17 cellular contexts compared by ENCODE assay signal in the genomic region with DNA sequence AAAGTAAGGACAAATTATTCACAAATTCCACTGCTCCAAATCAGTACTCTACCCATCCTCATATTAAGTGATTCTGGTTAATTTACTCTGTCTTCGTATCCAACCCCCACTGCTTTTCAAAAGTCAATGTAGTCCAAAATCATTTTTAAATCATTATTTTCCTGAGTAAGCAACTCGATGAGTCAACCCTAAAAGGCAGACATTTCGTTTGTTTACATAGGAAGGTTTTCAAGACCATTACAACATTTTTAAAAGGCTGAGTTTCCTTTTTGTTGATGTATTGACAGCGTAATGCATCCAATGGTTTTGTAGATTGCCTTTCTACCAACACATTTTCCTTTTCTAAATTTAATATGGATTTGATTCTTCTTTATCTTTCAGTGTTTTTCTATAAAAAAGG.
DNase-seq lines count a peak whose midpoint lies in the region; TF ChIP-seq lines count a peak whose summit lies in the region.
"Had no signal": no experiment of that assay in that cellular context is flagged by ENCODE, and none has a peak within 500 bp of the region (broad histone marks: within the 10 kb centered on the region; RNA-seq: fewer than 3 reads in every experiment).

No MANE protein-coding gene starts in this region.

- H3K4me1 ChIP-seq in breast epithelium (no peaks in the 10 kb centered on the region), testis (no peaks in the 10 kb centered on the region)

- H3K36me3 ChIP-seq in breast epithelium: no peaks in the 10 kb centered on the region
- H3K36me3 ChIP-seq in testis (ENCODE audit: low read depth, missing control alignments): no peaks in the 10 kb centered on the region
- H3K36me3 ChIP-seq: tibial artery had no signal

- WGBS in testis, 2 donors: 72 to 80% methylated on average over 4 of the region's 4 CpGs

- POLR2A ChIA-PET in MCF 10A (lab: Yijun Ruan, JAX): interaction anchor here (1.0 kb wide), 1 partner anchor 47 kb away, joined by 4 read pairs; no protein-coding TSS in a partner anchor

- no peak overlapping the region for H3K4me3 ChIP-seq in breast epithelium
- no peak overlapping the region for H3K4me3 ChIP-seq in fibroblast of pulmonary artery (replicated peaks; ENCODE audit: low read depth, low read length)
- H3K4me3 ChIP-seq in testis: no peak overlapping the region
- H3K4me3 ChIP-seq: tibial artery had no signal

- H3K36me3 Mint-ChIP-seq in MCF 10A (ENCODE audit: insufficient read depth, unreplicated experiment): no peaks in the 10 kb centered on the region
- H3K36me3 Mint-ChIP-seq: activated naive CD8-positive, alpha-beta T cell; naive B cell had no signal

- DNase-seq in MCF 10A (ENCODE audit: unreplicated experiment): peak; percentile 69
- no peak for DNase-seq in breast epithelium (ENCODE audit: low spot score in 2 of 2)
- peak; percentile 45 for DNase-seq in amniotic stem cell (lab: John Stamatoyannopoulos, UW)
- DNase-seq in fibroblast of pulmonary artery (ENCODE audit: low read depth): peak; percentile 69
- DNase-seq in stromal cell of bone marrow (ENCODE audit: low read depth): peak; percentile 70
- DNase-seq in NCI-H2196 (lab: John Stamatoyannopoulos, UW; ENCODE audit: unreplicated experiment): no peak
- no peak for DNase-seq in testis
- no peak for DNase-seq in NCI-H2196 treated with DMSO at 0.1 percent for 48 hours (lab: John Stamatoyannopoulos, UW; ENCODE audit: unreplicated experiment)
- DNase-seq: activated CD4-positive, alpha-beta T cell treated with anti-CD3 and anti-CD28 coated beads, Interleukin-2, amount 10 ng/mL, durations not matched to agents 7 days and 5 days; activated T-cell treated with anti-CD3 and anti-CD28 coated beads, Interleukin-2, amount 50 U/mL, for 24 hours; naive B cell; NCI-H2171 treated with DMSO at 0.1 percent for 48 hours; SIG-M5; stimulated activated CD4-positive, alpha-beta T cell treated with anti-CD3 and anti-CD28 coated beads, Interleukin-2, amount 100 ng/mL, for 48 hours; T1000; tibial artery had no signal

- peak overlapping the region; percentile 87 for H3K27ac Mint-ChIP-seq in MCF 10A (ENCODE audit: low read depth, unreplicated experiment)
- H3K27ac Mint-ChIP-seq: activated CD4-positive, alpha-beta T cell treated with anti-CD3 and anti-CD28 coated beads, Interleukin-2, amount 10 ng/mL, durations not matched to agents 7 days and 5 days; activated naive CD8-positive, alpha-beta T cell; activated T-cell treated with anti-CD3 and anti-CD28 coated beads, Interleukin-2, amount 50 U/mL, for 24 hours; naive B cell had no signal

- BruUV-seq in MCF 10A (replicated peaks; lab: Mats Ljungman, UMichigan): no TSS peak

- H3K27me3 ChIP-seq in breast epithelium (no peaks in the 10 kb centered on the region), testis (no peaks in the 10 kb centered on the region)
- H3K27me3 ChIP-seq: tibial artery had no signal

- H3K9me3 ChIP-seq in breast epithelium: no peaks in the 10 kb centered on the region
- no peaks in the 10 kb centered on the region for H3K9me3 ChIP-seq in testis
- H3K9me3 ChIP-seq: tibial artery had no signal

- no peak overlapping the region for H3K4me3 Mint-ChIP-seq in MCF 10A (ENCODE audit: unreplicated experiment)
- H3K4me3 Mint-ChIP-seq: activated CD4-positive, alpha-beta T cell treated with anti-CD3 and anti-CD28 coated beads, Interleukin-2, amount 10 ng/mL, durations not matched to agents 7 days and 5 days; activated naive CD8-positive, alpha-beta T cell; activated T-cell treated with anti-CD3 and anti-CD28 coated beads, Interleukin-2, amount 50 U/mL, for 24 hours; naive B cell had no signal

- H3K27me3 Mint-ChIP-seq in MCF 10A (ENCODE audit: insufficient read depth, unreplicated experiment): no peaks in the 10 kb centered on the region
- H3K27me3 Mint-ChIP-seq: activated CD4-positive, alpha-beta T cell treated with anti-CD3 and anti-CD28 coated beads, Interleukin-2, amount 10 ng/mL, durations not matched to agents 7 days and 5 days; activated naive CD8-positive, alpha-beta T cell; activated T-cell treated with anti-CD3 and anti-CD28 coated beads, Interleukin-2, amount 50 U/mL, for 24 hours; naive B cell had no signal

- CTCF ChIA-PET in MCF 10A (lab: Yijun Ruan, JAX): no interaction called here

- peaks cover 14% of the 10 kb centered on the region for H3K4me1 Mint-ChIP-seq in MCF 10A (ENCODE audit: insufficient read depth, unreplicated experiment)
- H3K4me1 Mint-ChIP-seq: activated CD4-positive, alpha-beta T cell treated with anti-CD3 and anti-CD28 coated beads, Interleukin-2, amount 10 ng/mL, durations not matched to agents 7 days and 5 days; naive B cell had no signal

- H3K27ac ChIP-seq in breast epithelium: no peak overlapping the region
- no peak overlapping the region for H3K27ac ChIP-seq in testis
- H3K27ac ChIP-seq: tibial artery had no signal

- TF ChIP-seq CTCF in MCF 10A (IDR thresholded peaks at IDR 0.05; ENCODE audit: unreplicated experiment) (no peak), breast epithelium (IDR thresholded peaks at IDR 0.05) (no peak), fibroblast of pulmonary artery (IDR thresholded peaks at IDR 0.05; ENCODE audit: low read length, missing control alignments) (no peak), testis (IDR thresholded peaks at IDR 0.05) (no peak)

- no peaks in the 10 kb centered on the region for H3K9me3 Mint-ChIP-seq in MCF 10A (ENCODE audit: unreplicated experiment)
- H3K9me3 Mint-ChIP-seq: naive B cell had no signal

- intact Hi-C loops in MCF 10A (cut with micrococcal nuclease): loop anchor here (10.0 kb wide), 1 partner anchor 958 kb away; a partner anchor contains a TSS
- intact Hi-C loops in breast epithelium (cut with DNase I; ENCODE audit: low total_unique reads): no loop called here
- intact Hi-C loops in testis (cut with DNase I; ENCODE audit: low total_unique reads): no loop called here

- TF ChIP-seq POLR2A in breast epithelium (IDR thresholded peaks at IDR 0.05): no peak
- TF ChIP-seq POLR2A in testis (IDR thresholded peaks at IDR 0.05): no peak

Comparison
In these comparisons a context has a peak if more than half of its experiments do, and no peak if none do; other contexts are left out.
1. DNase-seq: peak in MCF 10A (single experiment), amniotic stem cell (single experiment), fibroblast of pulmonary artery (single experiment) and stromal cell of bone marrow (single experiment); none in breast epithelium (0 of 2), NCI-H2196 (single experiment), testis (single experiment) and NCI-H2196 treated with DMSO at 0.1 percent for 48 hours (single experiment).